ENCODE assay signal across 1 cellular context in genomic region chr5:74641014-74641777, GRCh38.
TF ChIP-seq lines count a peak whose summit lies in the region.

No MANE protein-coding gene starts in this region.

TF ChIP-seq in K562, 482 proteins besides CTCF, POLR2A, EP300 and RAD21 (continued from another document and continues in another):
- TF ChIP-seq ZBTB40 (IDR thresholded peaks at IDR 0.05) (no peak), ZBTB40 (CRISPR knock-in tag; IDR thresholded peaks at IDR 0.05) (no peak), NELFE (IDR thresholded peaks at IDR 0.05; ENCODE audit: insufficient read depth, insufficient read length) (no peak), ZNF766 (CRISPR knock-in tag; conservative IDR thresholded peaks at IDR 0.05) (no peak), MYNN (IDR thresholded peaks at IDR 0.05) (0 out of 2 replicates have a peak, but pooled peaks have one; percentile 4), MYNN (CRISPR knock-in tag; IDR thresholded peaks at IDR 0.05) (no peak), ZFX (CRISPR knock-in tag; IDR thresholded peaks at IDR 0.05) (peak; percentile 14; the same call in 1 of the 2 replicates), MGA (IDR thresholded peaks at IDR 0.05) (peak; percentile 33; the same call in 1 of the 2 replicates), PURB (CRISPR knock-in tag; IDR thresholded peaks at IDR 0.05; ENCODE audit: low read depth) (no peak), ZNF609 (CRISPR knock-in tag; IDR thresholded peaks at IDR 0.05; ENCODE audit: borderline replicate concordance) (no peak), NONO (IDR thresholded peaks at IDR 0.05; ENCODE audit: low read depth in 2 of 2, low read length in 1 of 2) (no peak), ZNF239 (CRISPR knock-in tag; IDR thresholded peaks at IDR 0.05) (no peak), HDAC6 (IDR thresholded peaks at IDR 0.05; ENCODE audit: low read depth, low read length) (0 out of 2 replicates have a peak, but pooled peaks have one; percentile 46), ZNF282 (CRISPR knock-in tag; IDR thresholded peaks at IDR 0.05) (no peak), L3MBTL2 (IDR thresholded peaks at IDR 0.05) (0 out of 2 replicates have a peak, but pooled peaks have one; percentile 29), GTF2E2 (tag; IDR thresholded peaks at IDR 0.05) (0 out of 2 replicates have a peak, but pooled peaks have one; percentile 51), ZNF431 (CRISPR knock-in tag; IDR thresholded peaks at IDR 0.05) (no peak), BRCA1 (IDR thresholded peaks at IDR 0.05) (no peak), BRCA1 (CRISPR knock-in tag; IDR thresholded peaks at IDR 0.05) (no peak), EHMT2 (IDR thresholded peaks at IDR 0.05) (no peak), IRF9 (tag; IDR thresholded peaks at IDR 0.05) (no peak), CLOCK (CRISPR knock-in tag; IDR thresholded peaks at IDR 0.05; ENCODE audit: borderline replicate concordance) (no peak)
